Comparison of ENCODE assay signal across 9 cellular contexts in genomic region chr12:108839890-108840230, GRCh38. TPM values are rescaled to one million over a fixed set of nuclear protein-coding genes. Genes with fewer than 3 reads are reported as not detected.
DNase-seq lines count a peak whose midpoint lies in the region; TF ChIP-seq lines count a peak whose summit lies in the region.
"Had no signal": no experiment of that assay in that cellular context is flagged by ENCODE, and none has a peak within 500 bp of the region (broad histone marks: within the 10 kb centered on the region; RNA-seq: fewer than 3 reads in every experiment).

No MANE protein-coding gene starts in this region.

- TF ChIP-seq EP300 in tibial nerve (IDR thresholded peaks at IDR 0.05): no peak

- WGBS in mesodermal cell (ENCODE audit: insufficient coverage in 2 of 2), 2 experiments: 87 to 89% methylated on average over 6 to 10 of the region's 10 CpGs
- 21 to 49% methylated on average over 6 to 10 of the region's 10 CpGs for WGBS in tibial nerve, 2 donors

- no peak overlapping the region for H3K4me3 Mint-ChIP-seq in activated CD4-positive, alpha-beta T cell treated with anti-CD3 and anti-CD28 coated beads, Interleukin-2, amount 10 ng/mL, durations not matched to agents 24 days and 14 days

- intact Hi-C loops in activated CD4-positive, alpha-beta T cell treated with anti-CD3 and anti-CD28 coated beads, Interleukin-2, amount 10 ng/mL, durations not matched to agents 24 days and 14 days (cut with micrococcal nuclease): loop anchor here (2.0 kb wide), 1 partner anchor 15 kb away; no protein-coding TSS in a partner anchor

- peak overlapping the region; percentile 42 for H3K27ac Mint-ChIP-seq in activated CD4-positive, alpha-beta T cell treated with anti-CD3 and anti-CD28 coated beads, Interleukin-2, amount 10 ng/mL, durations not matched to agents 24 days and 14 days

- H3K36me3 ChIP-seq in brain microvascular endothelial cell (replicated peaks): peaks cover 85% of the 10 kb centered on the region
- peaks cover 71% of the 10 kb centered on the region for H3K36me3 ChIP-seq in mesodermal cell (ENCODE audit: control insufficient read depth, insufficient read depth, low read length)
- no peaks in the 10 kb centered on the region for H3K36me3 ChIP-seq in tibial nerve

- peaks cover 73% of the 10 kb centered on the region for H3K4me1 ChIP-seq in mesodermal cell (ENCODE audit: control insufficient read depth, insufficient read depth, low read length, poor library complexity, severe bottlenecking)
- peaks cover 8 to 90% (median 54%) of the 10 kb centered on the region in 4 donors for H3K4me1 ChIP-seq in tibial nerve

- H3K27me3 Mint-ChIP-seq in activated CD4-positive, alpha-beta T cell treated with anti-CD3 and anti-CD28 coated beads, Interleukin-2, amount 10 ng/mL, durations not matched to agents 24 days and 14 days: no peaks in the 10 kb centered on the region

- H3K36me3 Mint-ChIP-seq in activated CD4-positive, alpha-beta T cell treated with anti-CD3 and anti-CD28 coated beads, Interleukin-2, amount 10 ng/mL, durations not matched to agents 24 days and 14 days (ENCODE audit: low read depth): peaks cover 34% of the 10 kb centered on the region

- H3K27ac ChIP-seq in brain microvascular endothelial cell (peak overlapping the region; percentile 99), mesodermal cell (ENCODE audit: low read depth, low read length, severe bottlenecking) (peak overlapping the region; percentile 97), tibial nerve (peak overlapping the region; percentile 77 to 95 (median 85))

- H3K9me3 ChIP-seq in mesodermal cell (ENCODE audit: control insufficient read depth, low read length): no peaks in the 10 kb centered on the region
- H3K9me3 ChIP-seq in tibial nerve: no peaks in the 10 kb centered on the region

- H3K27me3 ChIP-seq in brain microvascular endothelial cell (replicated peaks): no peaks in the 10 kb centered on the region
- no peaks in the 10 kb centered on the region for H3K27me3 ChIP-seq in tibial nerve

- H3K9me3 Mint-ChIP-seq in activated CD4-positive, alpha-beta T cell treated with anti-CD3 and anti-CD28 coated beads, Interleukin-2, amount 10 ng/mL, durations not matched to agents 24 days and 14 days: no peaks in the 10 kb centered on the region

- in situ Hi-C loops in brain microvascular endothelial cell (cut with HindIII; ENCODE audit: low pct_ligation_motif_present, low sequenced_read_pairs): no loop called here

- H3K4me3 ChIP-seq in brain microvascular endothelial cell (ENCODE audit: low read depth, low read length) (no peak overlapping the region), mesodermal cell (ENCODE audit: extremely low read depth, insufficient read depth, low read length, poor library complexity, severe bottlenecking) (no peak overlapping the region), tibial nerve (no peak overlapping the region)

- TF ChIP-seq CTCF in brain microvascular endothelial cell (IDR thresholded peaks at IDR 0.05; ENCODE audit: low read depth, low read length, missing control alignments): no peak
- no peak for TF ChIP-seq CTCF in tibial nerve (IDR thresholded peaks at IDR 0.05)

- TF ChIP-seq POLR2A in tibial nerve (IDR thresholded peaks at IDR 0.05): no peak

- peaks cover 40% of the 10 kb centered on the region for H3K4me1 Mint-ChIP-seq in activated CD4-positive, alpha-beta T cell treated with anti-CD3 and anti-CD28 coated beads, Interleukin-2, amount 10 ng/mL, durations not matched to agents 24 days and 14 days

- DNase-seq in activated CD4-positive, alpha-beta T cell treated with anti-CD3 and anti-CD28 coated beads, Interleukin-2, amount 10 ng/mL, durations not matched to agents 24 days and 14 days: no peak
- no peak for DNase-seq in activated CD4-positive, alpha-beta T cell treated with anti-CD3 and anti-CD28 coated beads, Interleukin-2, amount 50 U/mL, for 4 hours
- DNase-seq in brain microvascular endothelial cell: no peak
- no peak for DNase-seq in tibial nerve (ENCODE audit: low spot score in 2 of 2)
- no peak for DNase-seq in stimulated activated CD4-positive, alpha-beta T cell treated with anti-CD3 and anti-CD28 coated beads, Interleukin-4, amount 100 ng/mL, for 24 hours
- DNase-seq in DMS79 treated with DMSO at 0.1 percent for 48 hours (lab: John Stamatoyannopoulos, UW): no peak
- DNase-seq in NCI-H1694 treated with DMSO at 0.1 percent for 48 hours (lab: John Stamatoyannopoulos, UW): no peak

RNA-seq across cellular contexts. Expression of gene SSH1, which starts 17.5 kb away (rescaled TPM):
- 27.2 and 31.5 TPM in 2 replicates for total RNA-seq in activated CD4-positive, alpha-beta T cell treated with anti-CD3 and anti-CD28 coated beads, Interleukin-2, amount 10 ng/mL, durations not matched to agents 24 days and 14 days
- polyA plus RNA-seq in mesodermal cell (2013, experiment 1 of 2): 39.1 TPM
- 31.0 TPM for polyA plus RNA-seq in mesodermal cell (2013, experiment 2 of 2)
- 10 to 100 TPM; 23.6 to 66.9 (median 28.0) TPM for total RNA-seq in tibial nerve

RNA-seq across cellular contexts. Expression of gene DAO, which starts 40.0 kb away (rescaled TPM):
- total RNA-seq in activated CD4-positive, alpha-beta T cell treated with anti-CD3 and anti-CD28 coated beads, Interleukin-2, amount 10 ng/mL, durations not matched to agents 24 days and 14 days: not detected in 2 replicates
- polyA plus RNA-seq in mesodermal cell (2013, experiment 1 of 2): not detected
- not detected for polyA plus RNA-seq in mesodermal cell (2013, experiment 2 of 2)
- not detected for total RNA-seq in tibial nerve
- total RNA-seq: NCI-H460 had no signal
